In the genomic region with DNA sequence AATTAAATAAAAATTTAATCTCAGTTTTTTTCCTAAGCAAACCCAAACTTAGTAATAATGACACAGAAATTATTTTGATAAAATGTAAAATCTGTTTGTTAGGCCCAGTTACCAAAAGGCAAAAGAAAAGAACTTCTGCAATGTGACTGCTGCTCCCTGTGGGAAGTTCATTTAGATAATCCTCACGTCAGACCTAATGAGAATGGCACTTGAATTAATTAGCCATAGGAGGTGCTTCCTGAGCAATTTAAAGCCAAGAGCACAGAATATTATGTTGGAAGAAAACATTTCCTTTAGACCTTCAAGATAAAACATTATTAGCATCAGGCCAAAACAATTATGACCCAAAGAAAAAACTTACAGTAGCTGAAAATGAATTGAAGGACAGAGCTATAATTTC, we compare ENCODE assay signal across 19 cellular contexts. TPM values are rescaled to one million over a fixed set of nuclear protein-coding genes. Genes with fewer than 3 reads are reported as not detected.
DNase-seq lines count a peak whose midpoint lies in the region; ATAC-seq and TF ChIP-seq lines count a peak whose summit lies in the region.
"Had no signal": no experiment of that assay in that cellular context is flagged by ENCODE, and none has a peak within 500 bp of the region (broad histone marks: within the 10 kb centered on the region; RNA-seq: fewer than 3 reads in every experiment).

No MANE protein-coding gene starts in this region.

- DNase-seq in NCI-H748 (lab: John Stamatoyannopoulos, UW; ENCODE audit: unreplicated experiment) (peak; percentile 4), NCI-H748 treated with DMSO at 0.1 percent for 48 hours (lab: John Stamatoyannopoulos, UW) (no peak), H9 (no peak), WTC11 (ENCODE audit: low spot score) (no peak), mesendoderm (peak; percentile 46)
- no peak for DNase-seq in activated CD4-positive, alpha-beta T cell treated with anti-CD3 and anti-CD28 coated beads for 36 hours
- DNase-seq: 8988T; C1 segment of cervical spinal cord; CD4-positive, alpha-beta memory T cell; DMS79; GM23248; HFFc6 had no signal

- H2BK120ac ChIP-seq in H9 (ENCODE audit: low read depth, low read length, poor library complexity, severe bottlenecking) (no peak overlapping the region), mesendoderm (ENCODE audit: low read depth, low read length) (no peak overlapping the region)

- H3K27ac ChIP-seq in H9 (ENCODE audit: insufficient read length, low read depth, low read length) (no peak overlapping the region), mesendoderm (ENCODE audit: low read depth, low read length) (no peak overlapping the region)
- H3K27ac ChIP-seq: GM23248 had no signal

- no peak overlapping the region for H3K4ac ChIP-seq in H9 (ENCODE audit: low read depth, low read length)
- H3K4ac ChIP-seq in mesendoderm (ENCODE audit: low read depth, low read length): no peak overlapping the region

- no peak overlapping the region for H3K4me2 ChIP-seq in H9 (ENCODE audit: insufficient read depth, insufficient read length, low read length)
- H3K4me2 ChIP-seq in mesendoderm (ENCODE audit: low read length): no peak overlapping the region

- no peaks in the 10 kb centered on the region for H4K20me1 ChIP-seq in H9 (ENCODE audit: control insufficient read depth, insufficient read depth, insufficient read length)

- H3K56ac ChIP-seq in H9 (ENCODE audit: insufficient read length, low read depth, low read length): no peak overlapping the region
- no peak overlapping the region for H3K56ac ChIP-seq in mesendoderm (ENCODE audit: low read length)

- ATAC-seq in WTC11: peak; percentile 35; the same call in 1 of the 2 replicates
- no peak for ATAC-seq in activated CD4-positive, alpha-beta T cell treated with anti-CD3 and anti-CD28 coated beads for 36 hours
- no peak for ATAC-seq in GM18907 (IDR thresholded peaks at IDR 0.05; ENCODE audit: unreplicated experiment)
- ATAC-seq in HG03457 (IDR thresholded peaks at IDR 0.05; ENCODE audit: unreplicated experiment): no peak
- ATAC-seq: GM12878 had no signal

- peak overlapping the region; percentile 79 to 93 (median 89); a peak in 4 of 7 replicates for H3K27ac Mint-ChIP-seq in H9
- peak overlapping the region; percentile 74 for H3K27ac Mint-ChIP-seq in WTC11
- no peak overlapping the region for H3K27ac Mint-ChIP-seq in activated CD4-positive, alpha-beta T cell treated with anti-CD3 and anti-CD28 coated beads for 36 hours
- H3K27ac Mint-ChIP-seq: B cell; CD4-positive, alpha-beta memory T cell; HFFc6 had no signal

- H2BK15ac ChIP-seq in H9 (ENCODE audit: low read depth, low read length) (no peak overlapping the region), mesendoderm (replicated peaks; ENCODE audit: low read depth) (no peak overlapping the region)

- H2BK5ac ChIP-seq in H9 (ENCODE audit: insufficient read length, low read length): no peak overlapping the region
- no peak overlapping the region for H2BK5ac ChIP-seq in mesendoderm (ENCODE audit: low read length)

- H3K9me3 Mint-ChIP-seq in H9 (0 out of 5 replicates have a peak, but pooled peaks cover 0 to 3% of the 10 kb centered on the region in 2 experiments), WTC11 (no peaks in the 10 kb centered on the region)
- no peaks in the 10 kb centered on the region for H3K9me3 Mint-ChIP-seq in activated CD4-positive, alpha-beta T cell treated with anti-CD3 and anti-CD28 coated beads for 36 hours (ENCODE audit: low read depth)

- H3K9ac ChIP-seq in H9 (ENCODE audit: extremely low read depth, insufficient read length, low read length): no peak overlapping the region
- H3K9ac ChIP-seq in mesendoderm (ENCODE audit: low read length): no peak overlapping the region
- H3K9ac ChIP-seq: GM23248 had no signal

- no peaks in the 10 kb centered on the region for H3K79me1 ChIP-seq in H9 (ENCODE audit: insufficient read depth, low read depth, low read length, poor library complexity, severe bottlenecking)
- H3K79me1 ChIP-seq in mesendoderm (ENCODE audit: low read length): no peaks in the 10 kb centered on the region

- H3K4me1 ChIP-seq in H9 (ENCODE audit: insufficient read depth, low read length) (peaks cover 2% of the 10 kb centered on the region; the same call in 1 of the 2 replicates), mesendoderm (ENCODE audit: control insufficient read depth, low read depth, low read length) (peaks cover 6% of the 10 kb centered on the region)
- H3K4me1 ChIP-seq: HAP-1 had no signal

- intact Hi-C loops in activated CD4-positive, alpha-beta T cell treated with anti-CD3 and anti-CD28 coated beads for 36 hours (cut with DNase I, micrococcal nuclease): no loop called here

- no peak overlapping the region for H3K14ac ChIP-seq in H9 (ENCODE audit: insufficient read depth, low read length)

- H3K23ac ChIP-seq in H9 (ENCODE audit: insufficient read length, low read depth, low read length): no peak overlapping the region
- H3K23ac ChIP-seq in mesendoderm (ENCODE audit: low read length): no peak overlapping the region

- H3K79me2 ChIP-seq in H9 (ENCODE audit: insufficient read depth, low read length): no peaks in the 10 kb centered on the region
- H3K79me2 ChIP-seq in mesendoderm (ENCODE audit: control insufficient read depth, insufficient read depth, low read length): no peaks in the 10 kb centered on the region

- no CpG with 5 or more reads among the region's 1 CpG for WGBS in H9 (ENCODE audit: extremely low coverage, insufficient read length, low lambda C conversion rate)
- WGBS in mesendoderm (ENCODE audit: extremely low coverage, insufficient coverage, low lambda C conversion rate): no CpG with 5 or more reads among the region's 1 CpG

- no peaks in the 10 kb centered on the region for H3K36me3 ChIP-seq in mesendoderm (ENCODE audit: control insufficient read depth, insufficient read depth, low read length)
- H3K36me3 ChIP-seq: HAP-1 had no signal

- H3K23me2 ChIP-seq in H9 (ENCODE audit: insufficient read length, low read depth, low read length, poor library complexity, severe bottlenecking): no peaks in the 10 kb centered on the region

- no peak overlapping the region for H2BK12ac ChIP-seq in H9 (ENCODE audit: insufficient read length, low read depth, low read length)

- peak overlapping the region; percentile 15 to 56; a peak in 1 of 5 replicates for H3K4me3 Mint-ChIP-seq in H9
- H3K4me3 Mint-ChIP-seq in WTC11: peak overlapping the region; percentile 53
- no peak overlapping the region for H3K4me3 Mint-ChIP-seq in activated CD4-positive, alpha-beta T cell treated with anti-CD3 and anti-CD28 coated beads for 36 hours
- H3K4me3 Mint-ChIP-seq: B cell; CD4-positive, alpha-beta memory T cell; HFFc6 had no signal

- H2AFZ ChIP-seq in H9 (ENCODE audit: low read length): no peak overlapping the region
- H2AFZ ChIP-seq: GM23248 had no signal

- H3T11ph ChIP-seq in H9 (ENCODE audit: low read length): no peak overlapping the region

- H3K36me3 Mint-ChIP-seq in H9 (ENCODE audit: insufficient read depth in 1 of 3, low read depth in 3 of 3) (no peaks in the 10 kb centered on the region), WTC11 (no peaks in the 10 kb centered on the region)
- H3K36me3 Mint-ChIP-seq in activated CD4-positive, alpha-beta T cell treated with anti-CD3 and anti-CD28 coated beads for 36 hours (ENCODE audit: low read depth): no peaks in the 10 kb centered on the region
- H3K36me3 Mint-ChIP-seq: CD4-positive, alpha-beta memory T cell had no signal

- H3K18ac ChIP-seq in H9 (ENCODE audit: insufficient read length, low read depth, low read length) (no peak overlapping the region), mesendoderm (ENCODE audit: low read length) (no peak overlapping the region)

- no peak for TF ChIP-seq CTCF in H9 (conservative IDR thresholded peaks at IDR 0.05)
- no peak for TF ChIP-seq CTCF in WTC11 (IDR thresholded peaks at IDR 0.05)

- H2BK20ac ChIP-seq in H9 (ENCODE audit: low read depth, low read length, poor library complexity, severe bottlenecking): no peak overlapping the region

- H3K4me3 ChIP-seq in mesendoderm (ENCODE audit: low read length): no peak overlapping the region
- H3K4me3 ChIP-seq: GM12878, GM23248, HAP-1 had no signal

- H2AK5ac ChIP-seq in H9 (ENCODE audit: insufficient read length, low read length) (no peak overlapping the region), mesendoderm (ENCODE audit: low read length) (no peak overlapping the region)

- no peak overlapping the region for H4K91ac ChIP-seq in H9 (ENCODE audit: insufficient read length, low read depth, low read length)

- no peak overlapping the region for H4K5ac ChIP-seq in H9 (ENCODE audit: insufficient read length, low read depth, low read length)
- no peak overlapping the region for H4K5ac ChIP-seq in mesendoderm (ENCODE audit: low read length)

- H4K8ac ChIP-seq in H9 (replicated peaks; ENCODE audit: insufficient read length, low read depth, low read length) (no peak overlapping the region), mesendoderm (ENCODE audit: low read depth, low read length) (no peak overlapping the region)

- POLR2A ChIA-PET in WTC11 (lab: Charles Lee): no interaction called here
- POLR2A ChIA-PET in activated CD4-positive, alpha-beta T cell treated with anti-CD3 and anti-CD28 coated beads for 36 hours (lab: Charles Lee): no interaction called here

- H3K9me3 ChIP-seq in H9 (ENCODE audit: control insufficient read depth, low read depth, low read length): no peaks in the 10 kb centered on the region
- H3K9me3 ChIP-seq: HAP-1 had no signal

- CTCF ChIA-PET in WTC11 (lab: Charles Lee): interaction anchor here (1.0 kb wide), 1 partner anchor 89 kb away, joined by 3 read pairs; a partner anchor contains a TSS
- CTCF ChIA-PET in activated CD4-positive, alpha-beta T cell treated with anti-CD3 and anti-CD28 coated beads for 36 hours (lab: Charles Lee): no interaction called here

- H3K27me3 Mint-ChIP-seq in H9 (ENCODE audit: low read depth) (no peaks in the 10 kb centered on the region), WTC11 (ENCODE audit: low read depth) (no peaks in the 10 kb centered on the region)
- H3K27me3 Mint-ChIP-seq in activated CD4-positive, alpha-beta T cell treated with anti-CD3 and anti-CD28 coated beads for 36 hours: peaks cover 7% of the 10 kb centered on the region
- H3K27me3 Mint-ChIP-seq: B cell had no signal

- H3K4me1 Mint-ChIP-seq in H9 (peaks cover 56 to 66% of the 10 kb centered on the region in 2 experiments), WTC11 (peaks cover 73% of the 10 kb centered on the region)
- H3K4me1 Mint-ChIP-seq in activated CD4-positive, alpha-beta T cell treated with anti-CD3 and anti-CD28 coated beads for 36 hours: no peaks in the 10 kb centered on the region
- H3K4me1 Mint-ChIP-seq: B cell; CD4-positive, alpha-beta memory T cell had no signal

- H3K27me3 ChIP-seq in H9 (ENCODE audit: insufficient read depth, low read length) (no peaks in the 10 kb centered on the region), mesendoderm (ENCODE audit: insufficient read depth, low read length, poor library complexity) (no peaks in the 10 kb centered on the region)

TF ChIP-seq in WTC11, 78 proteins besides CTCF, POLR2A, EP300 and RAD21 (continues in another document):
- no peak for TF ChIP-seq ZNF232 (CRISPR knock-in tag; IDR thresholded peaks at IDR 0.05)

RNA-seq across cellular contexts. Expression of a gene that starts 19.4 kb away (rescaled TPM):
- total RNA-seq in H9 (2021) (not detected in 2 replicates), WTC11 (2021) (not detected in 3 replicates)
- polyA plus RNA-seq in mesendoderm (2013, experiment 1 of 2): 0.10 TPM
- polyA plus RNA-seq in mesendoderm (2013, experiment 2 of 2): 0.10 TPM
- total RNA-seq in activated CD4-positive, alpha-beta T cell treated with anti-CD3 and anti-CD28 coated beads for 36 hours: not detected
- total RNA-seq: B cell; CD4-positive, alpha-beta memory T cell; G401; GM12878; GM23248; HFFc6; HT-29 had no signal
- polyA plus RNA-seq: CD4-positive, alpha-beta memory T cell; GM12878; GM23248 had no signal

Comparison
In these comparisons a context has a peak if more than half of its experiments do, and no peak if none do; other contexts are left out.
1. DNase-seq: peak in NCI-H748 (single experiment) and mesendoderm (single experiment); none in NCI-H748 treated with DMSO at 0.1 percent for 48 hours (single experiment), H9 (single experiment), WTC11 (single experiment) and activated CD4-positive, alpha-beta T cell treated with anti-CD3 and anti-CD28 coated beads for 36 hours (single experiment).